ENCODE assay signal across 25 cellular contexts in genomic region chr2:563512-563911, GRCh38.
"Had no signal": no experiment of that assay in that cellular context is flagged by ENCODE, and none has a peak within 500 bp of the region (broad histone marks: within the 10 kb centered on the region; RNA-seq: fewer than 3 reads in every experiment).

No MANE protein-coding gene starts in this region.

- H3K4me1 Mint-ChIP-seq: activated CD4-positive, alpha-beta T cell treated with anti-CD3 and anti-CD28 coated beads for 36 hours; activated CD4-positive, alpha-beta T cell treated with anti-CD3 and anti-CD28 coated beads, Interleukin-2, amount 10 ng/mL, durations not matched to agents 24 days and 14 days; central memory CD8-positive, alpha-beta T cell had no signal

- H3K27ac Mint-ChIP-seq: activated CD4-positive, alpha-beta memory T cell treated with anti-CD3 and anti-CD28 coated beads for 36 hours; activated CD4-positive, alpha-beta T cell treated with anti-CD3 and anti-CD28 coated beads for 36 hours; activated CD4-positive, alpha-beta T cell treated with anti-CD3 and anti-CD28 coated beads, Interleukin-2, amount 10 ng/mL, durations not matched to agents 24 days and 14 days; activated naive CD8-positive, alpha-beta T cell; activated T-cell treated with anti-CD3 and anti-CD28 coated beads, Interleukin-2, amount 50 U/mL, for 24 hours; activated T-cell treated with anti-CD3 and anti-CD28 coated beads, Interleukin-2, amount 50 U/mL, for 72 hours; dendritic cell treated with granulocyte-macrophage colony-stimulating factor and Interleukin-4, amounts not matched to agents 40 ng/mL and 50 ng/mL, for 4 days had no signal

- H3K27me3 ChIP-seq: brain microvascular endothelial cell had no signal

- DNase-seq: activated CD4-positive, alpha-beta memory T cell treated with anti-CD3 and anti-CD28 coated beads for 36 hours; activated CD4-positive, alpha-beta T cell treated with anti-CD3 and anti-CD28 coated beads for 36 hours; activated CD4-positive, alpha-beta T cell treated with anti-CD3 and anti-CD28 coated beads, Interleukin-2, amount 10 ng/mL, durations not matched to agents 24 days and 14 days; activated CD4-positive, CD25-positive, alpha-beta regulatory T cell; activated CD4-positive, CD25-positive, alpha-beta regulatory T cell treated with anti-CD3 and anti-CD28 coated beads, Interleukin-2, amount 50 U/mL, for 72 hours; activated CD8-positive, alpha-beta memory T cell treated with anti-CD3 and anti-CD28 coated beads, Interleukin-2, amount 50 U/mL, for 48 hours; activated gamma-delta T cell; activated naive CD4-positive, alpha-beta T cell treated with anti-CD3 and anti-CD28 coated beads, Interleukin-2, amount 50 U/mL, for 16 hours; activated naive CD4-positive, alpha-beta T cell treated with Interleukin-2 at 50 U/mL for 16 hours; activated T-cell treated with anti-CD3 and anti-CD28 coated beads for 4 hours; activated T-cell treated with anti-CD3 and anti-CD28 coated beads, Interleukin-2, amount 50 U/mL, for 24 hours; activated T-cell treated with anti-CD3 and anti-CD28 coated beads, Interleukin-2, amount 50 U/mL, for 72 hours; amniotic stem cell; anterior cingulate cortex; brain microvascular endothelial cell; dorsolateral prefrontal cortex; effector memory CD4-positive, alpha-beta T cell; erythroblast; esophagus squamous epithelium; foreskin melanocyte; T-helper 2 cell had no signal

- ATAC-seq: activated CD4-positive, alpha-beta T cell treated with anti-CD3 and anti-CD28 coated beads for 36 hours; activated T-cell treated with anti-CD3 and anti-CD28 coated beads, Interleukin-2, amount 50 U/mL, for 72 hours had no signal

- H3K9me3 Mint-ChIP-seq: activated CD4-positive, alpha-beta memory T cell treated with anti-CD3 and anti-CD28 coated beads for 36 hours; activated CD4-positive, alpha-beta T cell treated with anti-CD3 and anti-CD28 coated beads, Interleukin-2, amount 10 ng/mL, durations not matched to agents 24 days and 14 days; activated T-cell treated with anti-CD3 and anti-CD28 coated beads, Interleukin-2, amount 50 U/mL, for 24 hours; activated T-cell treated with anti-CD3 and anti-CD28 coated beads, Interleukin-2, amount 50 U/mL, for 72 hours; central memory CD8-positive, alpha-beta T cell; dendritic cell treated with granulocyte-macrophage colony-stimulating factor and Interleukin-4, amounts not matched to agents 40 ng/mL and 50 ng/mL, for 4 days had no signal

- H3K36me3 ChIP-seq: brain microvascular endothelial cell, esophagus squamous epithelium had no signal

- H3K27me3 Mint-ChIP-seq: dendritic cell treated with granulocyte-macrophage colony-stimulating factor and Interleukin-4, amounts not matched to agents 40 ng/mL and 50 ng/mL, for 4 days had no signal

- H3K4me3 ChIP-seq: coronary artery, dorsolateral prefrontal cortex, esophagus squamous epithelium had no signal

- H3K36me3 Mint-ChIP-seq: activated CD4-positive, alpha-beta memory T cell treated with anti-CD3 and anti-CD28 coated beads for 36 hours; activated naive CD8-positive, alpha-beta T cell had no signal

- H3K9me3 ChIP-seq: esophagus squamous epithelium had no signal

- H3K27ac ChIP-seq: brain microvascular endothelial cell, coronary artery, dorsolateral prefrontal cortex, esophagus squamous epithelium had no signal

- H3K4me3 Mint-ChIP-seq: activated CD4-positive, alpha-beta memory T cell treated with anti-CD3 and anti-CD28 coated beads for 36 hours; activated CD4-positive, alpha-beta T cell treated with anti-CD3 and anti-CD28 coated beads for 36 hours; activated CD4-positive, alpha-beta T cell treated with anti-CD3 and anti-CD28 coated beads, Interleukin-2, amount 10 ng/mL, durations not matched to agents 24 days and 14 days; activated naive CD8-positive, alpha-beta T cell; activated T-cell treated with anti-CD3 and anti-CD28 coated beads, Interleukin-2, amount 50 U/mL, for 24 hours; activated T-cell treated with anti-CD3 and anti-CD28 coated beads, Interleukin-2, amount 50 U/mL, for 72 hours; central memory CD8-positive, alpha-beta T cell; dendritic cell treated with granulocyte-macrophage colony-stimulating factor and Interleukin-4, amounts not matched to agents 40 ng/mL and 50 ng/mL, for 4 days had no signal
